27 cellular contexts compared by ENCODE assay signal in the genomic region with DNA sequence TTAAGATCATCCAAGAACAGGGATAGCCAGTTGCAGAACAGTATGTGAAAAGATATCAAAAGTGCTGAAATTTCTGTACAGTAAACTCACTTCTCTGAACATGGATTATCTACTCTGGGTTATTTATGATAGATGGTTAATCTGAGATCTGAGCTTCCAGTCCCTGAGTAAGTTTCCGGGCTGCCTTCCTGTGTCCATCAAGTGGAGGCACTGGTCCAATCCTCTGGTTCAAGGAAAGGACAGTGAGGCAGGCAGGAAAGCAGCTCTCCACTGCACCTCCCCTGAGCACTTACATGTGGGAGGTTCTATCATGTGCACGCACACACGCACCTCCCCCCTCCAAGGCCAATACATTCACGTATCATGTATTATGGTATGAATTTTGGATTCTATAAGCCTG. TPM values are rescaled to one million over a fixed set of nuclear protein-coding genes. Genes with fewer than 3 reads are reported as not detected.
"Had no signal": no experiment of that assay in that cellular context is flagged by ENCODE, and none has a peak within 500 bp of the region (broad histone marks: within the 10 kb centered on the region; RNA-seq: fewer than 3 reads in every experiment).

No MANE protein-coding gene starts in this region.

- H3K27me3 ChIP-seq: breast epithelium, esophagus muscularis mucosa, spleen, thyroid gland, uterus had no signal

- H3K4me3 Mint-ChIP-seq: activated CD4-positive, alpha-beta T cell treated with anti-CD3 and anti-CD28 coated beads for 36 hours; activated naive CD8-positive, alpha-beta T cell treated with anti-CD3 and anti-CD28 coated beads, Interleukin-2, amount 10 ng/mL, durations not matched to agents 7 days and 5 days; activated T-helper 17 cell treated with anti-CD3 and anti-CD28 coated beads, Interleukin-2, amount 50 U/mL, for 72 hours; naive thymus-derived CD4-positive, alpha-beta T cell; stimulated activated naive B cell treated with anti-CD40 and anti-IgM and Interleukin-4, amounts not matched to agents 10 μg/mL and 1 μg/mL and 100 μg/mL, for 72 hours; T-helper 2 cell treated with Interferon-gamma antibody and Interleukin-4, amounts not matched to agents 5 μg/mL and 100 μg/mL, for 36 hours; WTC11 had no signal

- DNase-seq: activated CD4-positive, alpha-beta T cell treated with anti-CD3 and anti-CD28 coated beads for 36 hours; activated CD4-positive, alpha-beta T cell treated with anti-CD3 and anti-CD28 coated beads, Interleukin-2, amount 50 U/mL, for 48 hours; activated naive CD4-positive, alpha-beta T cell treated with Interleukin-2 at 50 U/mL for 16 hours; activated naive CD8-positive, alpha-beta T cell treated with anti-CD3 and anti-CD28 coated beads, Interleukin-2, amount 10 ng/mL, durations not matched to agents 7 days and 5 days; aorta; cortex of kidney; effector CD8-positive, alpha-beta T cell; foreskin fibroblast; glutamatergic neuron; hippocampal formation; kidney; mesenchymal stem cell; naive thymus-derived CD4-positive, alpha-beta T cell; SK-N-SH; spleen; stimulated activated CD4-positive, alpha-beta T cell treated with anti-CD3 and anti-CD28 coated beads, Interleukin-4, amount 100 ng/mL, for 4 hours; stimulated activated naive B cell treated with anti-CD40 and anti-IgM and Interleukin-4, amounts not matched to agents 10 μg/mL and 1 μg/mL and 100 μg/mL, for 72 hours; thyroid gland; uterus had no signal

- H3K4me1 ChIP-seq: breast epithelium, esophagus muscularis mucosa, parathyroid adenoma, uterus had no signal

- H3K4me3 ChIP-seq: breast epithelium, esophagus muscularis mucosa, spleen, thyroid gland, uterus had no signal

- H3K36me3 ChIP-seq: uterus had no signal

- H3K4me1 Mint-ChIP-seq: activated CD4-positive, alpha-beta T cell treated with anti-CD3 and anti-CD28 coated beads for 36 hours; activated naive CD8-positive, alpha-beta T cell treated with anti-CD3 and anti-CD28 coated beads, Interleukin-2, amount 10 ng/mL, durations not matched to agents 7 days and 5 days; activated T-helper 17 cell treated with anti-CD3 and anti-CD28 coated beads, Interleukin-2, amount 50 U/mL, for 72 hours; naive thymus-derived CD4-positive, alpha-beta T cell; stimulated activated naive B cell treated with anti-CD40 and anti-IgM and Interleukin-4, amounts not matched to agents 10 μg/mL and 1 μg/mL and 100 μg/mL, for 72 hours; WTC11 had no signal

- H3K9me3 ChIP-seq: breast epithelium, esophagus muscularis mucosa, SK-N-SH, spleen, thyroid gland, uterus had no signal

- H3K9me3 Mint-ChIP-seq: activated naive CD8-positive, alpha-beta T cell treated with anti-CD3 and anti-CD28 coated beads, Interleukin-2, amount 10 ng/mL, durations not matched to agents 7 days and 5 days; activated T-helper 17 cell treated with anti-CD3 and anti-CD28 coated beads, Interleukin-2, amount 50 U/mL, for 72 hours; naive thymus-derived CD4-positive, alpha-beta T cell; stimulated activated naive B cell treated with anti-CD40 and anti-IgM and Interleukin-4, amounts not matched to agents 10 μg/mL and 1 μg/mL and 100 μg/mL, for 72 hours; T-helper 2 cell treated with Interferon-gamma antibody and Interleukin-4, amounts not matched to agents 5 μg/mL and 100 μg/mL, for 36 hours; WTC11 had no signal

- H3K27me3 Mint-ChIP-seq: activated CD4-positive, alpha-beta T cell treated with anti-CD3 and anti-CD28 coated beads for 36 hours; activated naive CD8-positive, alpha-beta T cell treated with anti-CD3 and anti-CD28 coated beads, Interleukin-2, amount 10 ng/mL, durations not matched to agents 7 days and 5 days; activated T-helper 17 cell treated with anti-CD3 and anti-CD28 coated beads, Interleukin-2, amount 50 U/mL, for 72 hours; naive thymus-derived CD4-positive, alpha-beta T cell; stimulated activated naive B cell treated with anti-CD40 and anti-IgM and Interleukin-4, amounts not matched to agents 10 μg/mL and 1 μg/mL and 100 μg/mL, for 72 hours had no signal

- H3K27ac Mint-ChIP-seq: activated CD4-positive, alpha-beta T cell treated with anti-CD3 and anti-CD28 coated beads for 36 hours; activated naive CD8-positive, alpha-beta T cell treated with anti-CD3 and anti-CD28 coated beads, Interleukin-2, amount 10 ng/mL, durations not matched to agents 7 days and 5 days; activated T-helper 17 cell treated with anti-CD3 and anti-CD28 coated beads, Interleukin-2, amount 50 U/mL, for 72 hours; naive thymus-derived CD4-positive, alpha-beta T cell; stimulated activated naive B cell treated with anti-CD40 and anti-IgM and Interleukin-4, amounts not matched to agents 10 μg/mL and 1 μg/mL and 100 μg/mL, for 72 hours; T-helper 2 cell treated with Interferon-gamma antibody and Interleukin-4, amounts not matched to agents 5 μg/mL and 100 μg/mL, for 36 hours; WTC11 had no signal

- H3K27ac ChIP-seq: breast epithelium, esophagus muscularis mucosa, parathyroid adenoma, spleen, thyroid gland, uterus had no signal

RNA-seq across cellular contexts. Expression of gene GPR45, which starts 32.5 kb away (rescaled TPM):
- total RNA-seq: activated CD4-positive, alpha-beta T cell treated with anti-CD3 and anti-CD28 coated beads for 36 hours; activated naive CD8-positive, alpha-beta T cell treated with anti-CD3 and anti-CD28 coated beads, Interleukin-2, amount 10 ng/mL, durations not matched to agents 7 days and 5 days; activated T-helper 17 cell treated with anti-CD3 and anti-CD28 coated beads, Interleukin-2, amount 50 U/mL, for 72 hours; aorta; breast epithelium; esophagus muscularis mucosa; kidney; liver; mucosa of gallbladder; naive thymus-derived CD4-positive, alpha-beta T cell; spleen; thyroid gland; uterus; WTC11 had no signal
